1 cellular context compared by ENCODE assay signal in genomic region chr1:21936366-21937031, GRCh38.
TF ChIP-seq lines count a peak whose summit lies in the region.

No MANE protein-coding gene starts in this region.

TF ChIP-seq in K562, 482 proteins besides CTCF, POLR2A, EP300 and RAD21 (continued from another document and continues in another):
- TF ChIP-seq STAT6 (CRISPR knock-in tag; IDR thresholded peaks at IDR 0.05), result no peak
- no peak for TF ChIP-seq NFIX (CRISPR knock-in tag; IDR thresholded peaks at IDR 0.05; ENCODE audit: low read depth)
- TF ChIP-seq ZBTB43 (CRISPR knock-in tag; IDR thresholded peaks at IDR 0.05), result no peak
- peak; percentile 85 for TF ChIP-seq ZFP36 (IDR thresholded peaks at IDR 0.05; ENCODE audit: low read depth, low read length, partially characterized antibody)
- 0 out of 2 replicates have a peak, but pooled peaks have one; percentile 33 for TF ChIP-seq SMAD4 (CRISPR knock-in tag; conservative IDR thresholded peaks at IDR 0.05)
- no peak for TF ChIP-seq NR2C1 (IDR thresholded peaks at IDR 0.05)
- TF ChIP-seq NR2C1 (tag; IDR thresholded peaks at IDR 0.05), result peak; percentile 21; the same call in 1 of the 2 replicates
- TF ChIP-seq ZNF507 (tag; conservative IDR thresholded peaks at IDR 0.05), result no peak
- peak; percentile 10; the same call in 1 of the 2 replicates for TF ChIP-seq ARID4B (CRISPR knock-in tag; IDR thresholded peaks at IDR 0.05)
- TF ChIP-seq THAP12 (CRISPR knock-in tag; IDR thresholded peaks at IDR 0.05), result peak; percentile 27; the same call in 1 of the 2 replicates
- TF ChIP-seq ZNF408 (CRISPR knock-in tag; IDR thresholded peaks at IDR 0.05; ENCODE audit: low read depth), result no peak
- TF ChIP-seq HMBOX1 (IDR thresholded peaks at IDR 0.05), result no peak
- TF ChIP-seq ZNF518B (CRISPR knock-in tag; IDR thresholded peaks at IDR 0.05), result no peak
- TF ChIP-seq E2F6 (IDR thresholded peaks at IDR 0.05; ENCODE audit: borderline replicate concordance in 1 of 2, extremely low read depth in 1 of 2, insufficient read depth in 1 of 2, insufficient read length in 1 of 2, low read depth in 1 of 2, low read length in 1 of 2, poor library complexity in 1 of 2, severe bottlenecking in 1 of 2), result peak in 1 of 2 experiments; percentile 39
- TF ChIP-seq DDX20 (tag; IDR thresholded peaks at IDR 0.05; ENCODE audit: low read depth), result no peak
- TF ChIP-seq SNAPC5 (CRISPR knock-in tag; IDR thresholded peaks at IDR 0.05), result no peak
- TF ChIP-seq CBFB (CRISPR knock-in tag; IDR thresholded peaks at IDR 0.05), result no peak
- no peak for TF ChIP-seq HMGXB4 (CRISPR knock-in tag; IDR thresholded peaks at IDR 0.05)
- TF ChIP-seq ZNF583 (CRISPR knock-in tag; IDR thresholded peaks at IDR 0.05), result no peak
- TF ChIP-seq SP1 (CRISPR knock-in tag; IDR thresholded peaks at IDR 0.05), result peak; percentile 52; the same call in 1 of the 2 replicates
- TF ChIP-seq AFF4 (CRISPR knock-in tag; IDR thresholded peaks at IDR 0.05), result no peak
- TF ChIP-seq ESRRB (CRISPR knock-in tag; IDR thresholded peaks at IDR 0.05; ENCODE audit: borderline replicate concordance), result no peak
- no peak for TF ChIP-seq HBP1 (CRISPR knock-in tag; IDR thresholded peaks at IDR 0.05)
- no peak for TF ChIP-seq HOXB6 (CRISPR knock-in tag; IDR thresholded peaks at IDR 0.05; ENCODE audit: borderline replicate concordance)
- no peak for TF ChIP-seq MTA3 (IDR thresholded peaks at IDR 0.05; ENCODE audit: borderline replicate concordance)
- TF ChIP-seq ZNF586 (CRISPR knock-in tag; conservative IDR thresholded peaks at IDR 0.05), result no peak
- TF ChIP-seq THRAP3 (IDR thresholded peaks at IDR 0.05; ENCODE audit: borderline replicate concordance), result no peak
